12 cellular contexts compared by ENCODE assay signal in genomic region chr2:227728035-227728434, GRCh38. TPM values are rescaled to one million over a fixed set of nuclear protein-coding genes. Genes with fewer than 3 reads are reported as not detected.
"Had no signal": no experiment of that assay in that cellular context is flagged by ENCODE, and none has a peak within 500 bp of the region (broad histone marks: within the 10 kb centered on the region; RNA-seq: fewer than 3 reads in every experiment).

A gene with protein sequence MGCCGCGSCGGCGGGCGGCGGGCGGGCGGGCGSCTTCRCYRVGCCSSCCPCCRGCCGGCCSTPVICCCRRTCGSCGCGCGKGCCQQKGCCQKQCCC (plus strand): TSS chr2:227728335. CDS start chr2:227728335, 0 bp downstream.

- H3K36me3 ChIP-seq: HAP-1 had no signal

- H3K9me3 Mint-ChIP-seq: GM23338, HFFc6 had no signal

- DNase-seq: GM23248, GOT3, H7, H9, HCEC 1CT, HFFc6 had no signal

- FAIRE-seq: H1, H54 had no signal

- H3K9me3 ChIP-seq: HAP-1 had no signal

- H3K27ac Mint-ChIP-seq: GM23338, HFFc6 had no signal

- H3K27ac ChIP-seq: GM23248 had no signal

- H3K4me1 ChIP-seq: HAP-1 had no signal

- ATAC-seq: GM23338, HCT116 had no signal

- H3K9ac ChIP-seq: GM23248 had no signal

- H3K4me3 ChIP-seq: GM23248, GM23338, HAP-1 had no signal

- H2AFZ ChIP-seq: GM23248, GM23338 had no signal

- H3K4me3 Mint-ChIP-seq: GM23338, H9, HFFc6 had no signal

- H3K4me2 ChIP-seq: GM23338 had no signal

- H3K4me1 Mint-ChIP-seq: GM23338, H9 had no signal

RNA-seq across cellular contexts. Expression of the gene that starts here (rescaled TPM):
- total RNA-seq: GM23248, GM23338, H1, H4, H7, H9, HFFc6 had no signal
- polyA plus RNA-seq: GM23248, GM23338, H1 had no signal
